ENCODE assay signal across 1 cellular context in genomic region chr6:167683028-167683862, GRCh38.
TF ChIP-seq lines count a peak whose summit lies in the region.

No MANE protein-coding gene starts in this region.

TF ChIP-seq in HepG2, 621 proteins besides CTCF, POLR2A, EP300 and RAD21 (continued from another document and continues in another):
- TF ChIP-seq ZNF850 (CRISPR knock-in tag; conservative IDR thresholded peaks at IDR 0.05) = no peak
- TF ChIP-seq SMAD3 (CRISPR knock-in tag; IDR thresholded peaks at IDR 0.05) = peak; percentile 96
- TF ChIP-seq ZNF496 (CRISPR knock-in tag; IDR thresholded peaks at IDR 0.05; ENCODE audit: insufficient replicate concordance) = no peak
- peak; percentile 95 for TF ChIP-seq TEAD3 (CRISPR knock-in tag; optimal IDR thresholded peaks at IDR 0.05; ENCODE audit: borderline replicate concordance)
- peak; percentile 60 to 77 for TF ChIP-seq MAFK (conservative IDR thresholded peaks at IDR 0.05 in 1 of 2, IDR thresholded peaks at IDR 0.05 in 1 of 2; ENCODE audit: low read length in 2 of 2)
- peak; percentile 89 for TF ChIP-seq TOPORS (CRISPR knock-in tag; IDR thresholded peaks at IDR 0.05)
- TF ChIP-seq ZFP91 (CRISPR knock-in tag; IDR thresholded peaks at IDR 0.05; ENCODE audit: borderline replicate concordance) = peak; percentile 91
- peak; percentile 94; the same call in 1 of the 2 replicates for TF ChIP-seq RARG (CRISPR knock-in tag; IDR thresholded peaks at IDR 0.05; ENCODE audit: low read depth)
- peak; percentile 72 for TF ChIP-seq KAT7 (CRISPR knock-in tag; IDR thresholded peaks at IDR 0.05; ENCODE audit: borderline replicate concordance)
- TF ChIP-seq ZNF777 (CRISPR knock-in tag; IDR thresholded peaks at IDR 0.05) = peak; percentile 59; the same call in 1 of the 2 replicates
- TF ChIP-seq KMT2B (CRISPR knock-in tag; IDR thresholded peaks at IDR 0.05) = peak; percentile 37; the same call in 1 of the 2 replicates
- 0 out of 2 replicates have a peak, but pooled peaks have one; percentile 42 for TF ChIP-seq ZNF589 (CRISPR knock-in tag; conservative IDR thresholded peaks at IDR 0.05)
- no peak for TF ChIP-seq ZNF207 (IDR thresholded peaks at IDR 0.05; ENCODE audit: borderline replicate concordance)
- no peak for TF ChIP-seq TAF15 (IDR thresholded peaks at IDR 0.05; ENCODE audit: low read depth, low read length, poor library complexity, severe bottlenecking)
- peak; percentile 100 for TF ChIP-seq RXRB (CRISPR knock-in tag; IDR thresholded peaks at IDR 0.05; ENCODE audit: borderline replicate concordance)
- TF ChIP-seq TBP (CRISPR knock-in tag; IDR thresholded peaks at IDR 0.05) = no peak
- TF ChIP-seq FOXO4 (CRISPR knock-in tag; conservative IDR thresholded peaks at IDR 0.05) = no peak
- no peak for TF ChIP-seq SP2 (CRISPR knock-in tag; IDR thresholded peaks at IDR 0.05)
- no peak for TF ChIP-seq ZNF142 (CRISPR knock-in tag; IDR thresholded peaks at IDR 0.05)
- peak; percentile 83 for TF ChIP-seq ZNF800 (CRISPR knock-in tag; IDR thresholded peaks at IDR 0.05)
- no peak for TF ChIP-seq HOXA7 (CRISPR knock-in tag; IDR thresholded peaks at IDR 0.05)
- peak; percentile 80 for TF ChIP-seq ZC3H13 (CRISPR knock-in tag; IDR thresholded peaks at IDR 0.05)
- TF ChIP-seq MXD1 (CRISPR knock-in tag; IDR thresholded peaks at IDR 0.05) = peak; percentile 26; the same call in 1 of the 2 replicates
- TF ChIP-seq ZNF605 (CRISPR knock-in tag; IDR thresholded peaks at IDR 0.05) = peak; percentile 99
- TF ChIP-seq ZNF12 (CRISPR knock-in tag; IDR thresholded peaks at IDR 0.05) = peak; percentile 83
- no peak for TF ChIP-seq RAD51 (IDR thresholded peaks at IDR 0.05; ENCODE audit: borderline replicate concordance)
- no peak for TF ChIP-seq LBX2 (CRISPR knock-in tag; IDR thresholded peaks at IDR 0.05; ENCODE audit: borderline replicate concordance)
- peak; percentile 99 for TF ChIP-seq NR2F6 (IDR thresholded peaks at IDR 0.05)
- peak; percentile 100 for TF ChIP-seq NR2F6 (CRISPR knock-in tag; IDR thresholded peaks at IDR 0.05)
- TF ChIP-seq HNF4G (IDR thresholded peaks at IDR 0.05; ENCODE audit: borderline replicate concordance, low read depth, low read length) = peak; percentile 99
- TF ChIP-seq HNF4G (CRISPR knock-in tag; IDR thresholded peaks at IDR 0.05; ENCODE audit: borderline replicate concordance, low read depth) = peak; percentile 99
- peak; percentile 71; the same call in 1 of the 2 replicates for TF ChIP-seq MYC (CRISPR knock-in tag; IDR thresholded peaks at IDR 0.05; ENCODE audit: borderline replicate concordance)
- TF ChIP-seq ATF2 (CRISPR knock-in tag; IDR thresholded peaks at IDR 0.05) = peak; percentile 97
- TF ChIP-seq ZFY (CRISPR knock-in tag; IDR thresholded peaks at IDR 0.05) = no peak
- no peak; the same call in 1 of the 2 replicates for TF ChIP-seq ZNF326 (CRISPR knock-in tag; IDR thresholded peaks at IDR 0.05; ENCODE audit: borderline replicate concordance)
- TF ChIP-seq HMGA1 (CRISPR knock-in tag; conservative IDR thresholded peaks at IDR 0.05) = no peak
- peak; percentile 82; the same call in 1 of the 2 replicates for TF ChIP-seq ZNF749 (CRISPR knock-in tag; IDR thresholded peaks at IDR 0.05; ENCODE audit: borderline replicate concordance)
- TF ChIP-seq MAFG (CRISPR knock-in tag; IDR thresholded peaks at IDR 0.05) = 0 out of 2 replicates have a peak, but pooled peaks have one; percentile 68
- no peak for TF ChIP-seq ZUFSP (CRISPR knock-in tag; IDR thresholded peaks at IDR 0.05; ENCODE audit: borderline replicate concordance)
- peak; percentile 94 for TF ChIP-seq KAT8 (CRISPR knock-in tag; IDR thresholded peaks at IDR 0.05)
- TF ChIP-seq ZNF746 (CRISPR knock-in tag; IDR thresholded peaks at IDR 0.05) = peak; percentile 99
- TF ChIP-seq ZNF430 (CRISPR knock-in tag; IDR thresholded peaks at IDR 0.05) = peak; percentile 99
- peak; percentile 59; the same call in 1 of the 2 replicates for TF ChIP-seq SP140L (CRISPR knock-in tag; IDR thresholded peaks at IDR 0.05; ENCODE audit: borderline replicate concordance)
- no peak for TF ChIP-seq ZNF225 (CRISPR knock-in tag; IDR thresholded peaks at IDR 0.05)
- TF ChIP-seq HNRNPK (IDR thresholded peaks at IDR 0.05; ENCODE audit: low read depth, low read length, poor library complexity, severe bottlenecking) = no peak
- TF ChIP-seq ARNT2 (CRISPR knock-in tag; IDR thresholded peaks at IDR 0.05; ENCODE audit: low read depth) = 0 out of 2 replicates have a peak, but pooled peaks have one; percentile 30
- TF ChIP-seq USF2 (IDR thresholded peaks at IDR 0.05; ENCODE audit: low read depth, low read length) = no peak
- TF ChIP-seq USF2 (CRISPR knock-in tag; IDR thresholded peaks at IDR 0.05; ENCODE audit: borderline replicate concordance) = no peak; the same call in 1 of the 2 replicates
- peak; percentile 95 for TF ChIP-seq SAP130 (CRISPR knock-in tag; IDR thresholded peaks at IDR 0.05; ENCODE audit: low read depth)
- TF ChIP-seq ZBTB7B (CRISPR knock-in tag; IDR thresholded peaks at IDR 0.05) = peak; percentile 97; the same call in 1 of the 2 replicates
